Comparison of ENCODE assay signal across 1 cellular context in the genomic region with DNA sequence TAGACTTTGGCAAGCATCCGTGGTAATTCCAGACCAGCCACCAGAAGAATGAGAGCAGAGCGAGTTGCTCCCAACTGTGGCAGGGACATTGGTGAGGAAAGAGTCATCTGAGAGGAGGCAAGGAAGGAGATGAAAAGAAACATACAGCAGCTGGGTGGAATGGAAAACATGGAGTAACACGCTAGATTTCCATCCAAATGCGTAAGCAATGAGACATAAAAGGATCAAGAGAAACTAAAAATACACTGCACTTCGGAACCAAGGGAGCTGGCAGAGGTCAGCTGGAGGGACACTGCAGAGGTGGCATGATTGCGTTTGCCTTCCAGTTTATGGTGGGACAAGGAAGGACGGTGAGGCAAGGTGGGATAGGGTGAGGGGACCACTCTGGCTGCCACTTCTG.
TF ChIP-seq lines count a peak whose summit lies in the region.

No MANE protein-coding gene starts in this region.

TF ChIP-seq in GM12878, 131 proteins besides CTCF, POLR2A, EP300 and RAD21:
- TF ChIP-seq STAT1 (conservative IDR thresholded peaks at IDR 0.05), result no peak
- TF ChIP-seq, protein P1, sequence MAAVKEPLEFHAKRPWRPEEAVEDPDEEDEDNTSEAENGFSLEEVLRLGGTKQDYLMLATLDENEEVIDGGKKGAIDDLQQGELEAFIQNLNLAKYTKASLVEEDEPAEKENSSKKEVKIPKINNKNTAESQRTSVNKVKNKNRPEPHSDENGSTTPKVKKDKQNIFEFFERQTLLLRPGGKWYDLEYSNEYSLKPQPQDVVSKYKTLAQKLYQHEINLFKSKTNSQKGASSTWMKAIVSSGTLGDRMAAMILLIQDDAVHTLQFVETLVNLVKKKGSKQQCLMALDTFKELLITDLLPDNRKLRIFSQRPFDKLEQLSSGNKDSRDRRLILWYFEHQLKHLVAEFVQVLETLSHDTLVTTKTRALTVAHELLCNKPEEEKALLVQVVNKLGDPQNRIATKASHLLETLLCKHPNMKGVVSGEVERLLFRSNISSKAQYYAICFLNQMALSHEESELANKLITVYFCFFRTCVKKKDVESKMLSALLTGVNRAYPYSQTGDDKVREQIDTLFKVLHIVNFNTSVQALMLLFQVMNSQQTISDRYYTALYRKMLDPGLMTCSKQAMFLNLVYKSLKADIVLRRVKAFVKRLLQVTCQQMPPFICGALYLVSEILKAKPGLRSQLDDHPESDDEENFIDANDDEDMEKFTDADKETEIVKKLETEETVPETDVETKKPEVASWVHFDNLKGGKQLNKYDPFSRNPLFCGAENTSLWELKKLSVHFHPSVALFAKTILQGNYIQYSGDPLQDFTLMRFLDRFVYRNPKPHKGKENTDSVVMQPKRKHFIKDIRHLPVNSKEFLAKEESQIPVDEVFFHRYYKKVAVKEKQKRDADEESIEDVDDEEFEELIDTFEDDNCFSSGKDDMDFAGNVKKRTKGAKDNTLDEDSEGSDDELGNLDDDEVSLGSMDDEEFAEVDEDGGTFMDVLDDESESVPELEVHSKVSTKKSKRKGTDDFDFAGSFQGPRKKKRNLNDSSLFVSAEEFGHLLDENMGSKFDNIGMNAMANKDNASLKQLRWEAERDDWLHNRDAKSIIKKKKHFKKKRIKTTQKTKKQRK (IDR thresholded peaks at IDR 0.05; ENCODE audit: low read depth, low read length), result no peak
- TF ChIP-seq ESRRA (IDR thresholded peaks at IDR 0.05; ENCODE audit: low read length), result no peak
- TF ChIP-seq, protein P2, sequence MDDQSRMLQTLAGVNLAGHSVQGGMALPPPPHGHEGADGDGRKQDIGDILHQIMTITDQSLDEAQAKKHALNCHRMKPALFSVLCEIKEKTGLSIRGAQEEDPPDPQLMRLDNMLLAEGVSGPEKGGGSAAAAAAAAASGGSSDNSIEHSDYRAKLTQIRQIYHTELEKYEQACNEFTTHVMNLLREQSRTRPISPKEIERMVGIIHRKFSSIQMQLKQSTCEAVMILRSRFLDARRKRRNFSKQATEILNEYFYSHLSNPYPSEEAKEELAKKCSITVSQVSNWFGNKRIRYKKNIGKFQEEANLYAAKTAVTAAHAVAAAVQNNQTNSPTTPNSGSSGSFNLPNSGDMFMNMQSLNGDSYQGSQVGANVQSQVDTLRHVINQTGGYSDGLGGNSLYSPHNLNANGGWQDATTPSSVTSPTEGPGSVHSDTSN (IDR thresholded peaks at IDR 0.05; ENCODE audit: insufficient replicate concordance, low read depth, low read length), result no peak
- TF ChIP-seq, protein P3, sequence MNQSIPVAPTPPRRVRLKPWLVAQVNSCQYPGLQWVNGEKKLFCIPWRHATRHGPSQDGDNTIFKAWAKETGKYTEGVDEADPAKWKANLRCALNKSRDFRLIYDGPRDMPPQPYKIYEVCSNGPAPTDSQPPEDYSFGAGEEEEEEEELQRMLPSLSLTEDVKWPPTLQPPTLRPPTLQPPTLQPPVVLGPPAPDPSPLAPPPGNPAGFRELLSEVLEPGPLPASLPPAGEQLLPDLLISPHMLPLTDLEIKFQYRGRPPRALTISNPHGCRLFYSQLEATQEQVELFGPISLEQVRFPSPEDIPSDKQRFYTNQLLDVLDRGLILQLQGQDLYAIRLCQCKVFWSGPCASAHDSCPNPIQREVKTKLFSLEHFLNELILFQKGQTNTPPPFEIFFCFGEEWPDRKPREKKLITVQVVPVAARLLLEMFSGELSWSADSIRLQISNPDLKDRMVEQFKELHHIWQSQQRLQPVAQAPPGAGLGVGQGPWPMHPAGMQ (IDR thresholded peaks at IDR 0.05; ENCODE audit: borderline replicate concordance), result no peak
- TF ChIP-seq, protein P4, sequence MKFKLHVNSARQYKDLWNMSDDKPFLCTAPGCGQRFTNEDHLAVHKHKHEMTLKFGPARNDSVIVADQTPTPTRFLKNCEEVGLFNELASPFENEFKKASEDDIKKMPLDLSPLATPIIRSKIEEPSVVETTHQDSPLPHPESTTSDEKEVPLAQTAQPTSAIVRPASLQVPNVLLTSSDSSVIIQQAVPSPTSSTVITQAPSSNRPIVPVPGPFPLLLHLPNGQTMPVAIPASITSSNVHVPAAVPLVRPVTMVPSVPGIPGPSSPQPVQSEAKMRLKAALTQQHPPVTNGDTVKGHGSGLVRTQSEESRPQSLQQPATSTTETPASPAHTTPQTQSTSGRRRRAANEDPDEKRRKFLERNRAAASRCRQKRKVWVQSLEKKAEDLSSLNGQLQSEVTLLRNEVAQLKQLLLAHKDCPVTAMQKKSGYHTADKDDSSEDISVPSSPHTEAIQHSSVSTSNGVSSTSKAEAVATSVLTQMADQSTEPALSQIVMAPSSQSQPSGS (IDR thresholded peaks at IDR 0.05; ENCODE audit: low read length), result no peak
- TF ChIP-seq PAX5 (IDR thresholded peaks at IDR 0.05; ENCODE audit: borderline replicate concordance, low read depth, low read length), result no peak
- TF ChIP-seq ATF7 (IDR thresholded peaks at IDR 0.05; ENCODE audit: low read depth), result no peak
- no peak for TF ChIP-seq BRCA1 (IDR thresholded peaks at IDR 0.05; ENCODE audit: low read depth, low read length)
- no peak for TF ChIP-seq CHD4 (IDR thresholded peaks at IDR 0.05)
- TF ChIP-seq, protein P5, sequence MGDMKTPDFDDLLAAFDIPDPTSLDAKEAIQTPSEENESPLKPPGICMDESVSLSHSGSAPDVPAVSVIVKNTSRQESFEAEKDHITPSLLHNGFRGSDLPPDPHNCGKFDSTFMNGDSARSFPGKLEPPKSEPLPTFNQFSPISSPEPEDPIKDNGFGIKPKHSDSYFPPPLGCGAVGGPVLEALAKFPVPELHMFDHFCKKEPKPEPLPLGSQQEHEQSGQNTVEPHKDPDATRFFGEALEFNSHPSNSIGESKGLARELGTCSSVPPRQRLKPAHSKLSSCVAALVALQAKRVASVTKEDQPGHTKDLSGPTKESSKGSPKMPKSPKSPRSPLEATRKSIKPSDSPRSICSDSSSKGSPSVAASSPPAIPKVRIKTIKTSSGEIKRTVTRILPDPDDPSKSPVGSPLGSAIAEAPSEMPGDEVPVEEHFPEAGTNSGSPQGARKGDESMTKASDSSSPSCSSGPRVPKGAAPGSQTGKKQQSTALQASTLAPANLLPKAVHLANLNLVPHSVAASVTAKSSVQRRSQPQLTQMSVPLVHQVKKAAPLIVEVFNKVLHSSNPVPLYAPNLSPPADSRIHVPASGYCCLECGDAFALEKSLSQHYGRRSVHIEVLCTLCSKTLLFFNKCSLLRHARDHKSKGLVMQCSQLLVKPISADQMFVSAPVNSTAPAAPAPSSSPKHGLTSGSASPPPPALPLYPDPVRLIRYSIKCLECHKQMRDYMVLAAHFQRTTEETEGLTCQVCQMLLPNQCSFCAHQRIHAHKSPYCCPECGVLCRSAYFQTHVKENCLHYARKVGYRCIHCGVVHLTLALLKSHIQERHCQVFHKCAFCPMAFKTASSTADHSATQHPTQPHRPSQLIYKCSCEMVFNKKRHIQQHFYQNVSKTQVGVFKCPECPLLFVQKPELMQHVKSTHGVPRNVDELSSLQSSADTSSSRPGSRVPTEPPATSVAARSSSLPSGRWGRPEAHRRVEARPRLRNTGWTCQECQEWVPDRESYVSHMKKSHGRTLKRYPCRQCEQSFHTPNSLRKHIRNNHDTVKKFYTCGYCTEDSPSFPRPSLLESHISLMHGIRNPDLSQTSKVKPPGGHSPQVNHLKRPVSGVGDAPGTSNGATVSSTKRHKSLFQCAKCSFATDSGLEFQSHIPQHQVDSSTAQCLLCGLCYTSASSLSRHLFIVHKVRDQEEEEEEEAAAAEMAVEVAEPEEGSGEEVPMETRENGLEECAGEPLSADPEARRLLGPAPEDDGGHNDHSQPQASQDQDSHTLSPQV (IDR thresholded peaks at IDR 0.05), result no peak
